ENCODE assay signal across 8 cellular contexts in genomic region chr11:44608654-44609027, GRCh38. TPM values are rescaled to one million over a fixed set of nuclear protein-coding genes. Genes with fewer than 3 reads are reported as not detected.
DNase-seq lines count a peak whose midpoint lies in the region; ATAC-seq and TF ChIP-seq lines count a peak whose summit lies in the region.
"Had no signal": no experiment of that assay in that cellular context is flagged by ENCODE, and none has a peak within 500 bp of the region (broad histone marks: within the 10 kb centered on the region; RNA-seq: fewer than 3 reads in every experiment).

No MANE protein-coding gene starts in this region.

- no peak overlapping the region for H2AK9ac ChIP-seq in IMR-90 (replicated peaks; ENCODE audit: low read depth, low read length, poor library complexity)

- no peaks in the 10 kb centered on the region for H3K27me3 Mint-ChIP-seq in activated CD8-positive, alpha-beta T cell treated with anti-CD3 and anti-CD28 coated beads, Interleukin-2, amount 10 ng/mL, durations not matched to agents 7 days and 5 days (ENCODE audit: low read depth)
- H3K27me3 Mint-ChIP-seq in nephron progenitor cell (ENCODE audit: low read depth, poor library complexity), result peaks cover 8% of the 10 kb centered on the region
- H3K27me3 Mint-ChIP-seq in Caco-2 (ENCODE audit: insufficient read depth, unreplicated experiment), result no peaks in the 10 kb centered on the region

- BruUV-seq in IMR-90 (replicated peaks; lab: Mats Ljungman, UMichigan) (no TSS peak), Caco-2 (replicated peaks; lab: Mats Ljungman, UMichigan) (no TSS peak)

- ATAC-seq in GM18502 (IDR thresholded peaks at IDR 0.05; ENCODE audit: poor library complexity, unreplicated experiment) (peak; percentile 9), IMR-90 (ENCODE audit: low read depth) (no peak)
- ATAC-seq in activated CD8-positive, alpha-beta T cell treated with anti-CD3 and anti-CD28 coated beads, Interleukin-2, amount 10 ng/mL, durations not matched to agents 7 days and 5 days, result no peak

- peak overlapping the region; percentile 86 for H3K27ac Mint-ChIP-seq in activated CD8-positive, alpha-beta T cell treated with anti-CD3 and anti-CD28 coated beads, Interleukin-2, amount 10 ng/mL, durations not matched to agents 7 days and 5 days
- H3K27ac Mint-ChIP-seq in nephron progenitor cell (peak overlapping the region; percentile 43), Caco-2 (ENCODE audit: unreplicated experiment) (no peak overlapping the region)

- H3K18ac ChIP-seq in IMR-90 (ENCODE audit: low read depth, low read length), result peak overlapping the region; percentile 70; the same call in 1 of the 2 replicates

- H2BK20ac ChIP-seq in IMR-90 (ENCODE audit: low read depth, low read length), result peak overlapping the region; percentile 35

- 0 out of 3 replicates have a peak overlapping the region, but pooled peaks have one; percentile 76 for H2BK15ac ChIP-seq in IMR-90 (ENCODE audit: low read depth, low read length)

- 27% methylated on average over 3 of the region's 9 CpGs; no CpG with 5 or more reads in 1 of the 2 experiments for WGBS in IMR-90 (ENCODE audit: extremely low coverage in 2 of 2, insufficient read length in 1 of 2), 2 experiments

- dilution Hi-C loops in IMR-90 (cut with HindIII; ENCODE audit: low sequenced_read_pairs, unreplicated experiment), result no loop called here

- peaks cover 14% of the 10 kb centered on the region for H3K36me3 ChIP-seq in IMR-90 (ENCODE audit: control insufficient read depth, insufficient read depth, low read length)
- H3K36me3 ChIP-seq in Caco-2 (ENCODE audit: control insufficient read depth, insufficient read depth, low read length), result no peaks in the 10 kb centered on the region

- TF ChIP-seq CTCF in IMR-90 (conservative IDR thresholded peaks at IDR 0.05; ENCODE audit: low read depth, low read length) (no peak), nephron progenitor cell (IDR thresholded peaks at IDR 0.05) (no peak), Caco-2 (IDR thresholded peaks at IDR 0.05; ENCODE audit: insufficient read depth in 1 of 2, low read depth in 1 of 2, low read length in 1 of 2, severe bottlenecking in 1 of 2, unreplicated experiment in 1 of 2) (no peak)

- no peak overlapping the region for H3K56ac ChIP-seq in IMR-90 (ENCODE audit: extremely low read depth, insufficient read depth, low read length)

- H3K36me3 Mint-ChIP-seq in activated CD8-positive, alpha-beta T cell treated with anti-CD3 and anti-CD28 coated beads, Interleukin-2, amount 10 ng/mL, durations not matched to agents 7 days and 5 days (ENCODE audit: low read depth), result peaks cover 54% of the 10 kb centered on the region
- no peaks in the 10 kb centered on the region for H3K36me3 Mint-ChIP-seq in nephron progenitor cell (ENCODE audit: low read depth)
- no peaks in the 10 kb centered on the region for H3K36me3 Mint-ChIP-seq in Caco-2 (ENCODE audit: insufficient read depth, unreplicated experiment)

- DNase-seq in IMR-90 (no peak), nephron progenitor cell (no peak), Caco-2 (no peak), cerebellum (ENCODE audit: low spot score) (no peak), NCI-H2107 treated with DMSO at 0.1 percent for 48 hours (lab: John Stamatoyannopoulos, UW; ENCODE audit: unreplicated experiment) (no peak)
- DNase-seq in activated CD8-positive, alpha-beta T cell treated with anti-CD3 and anti-CD28 coated beads, Interleukin-2, amount 10 ng/mL, durations not matched to agents 7 days and 5 days, result no peak
- DNase-seq: NCI-H526 had no signal

- H3K9me1 ChIP-seq in IMR-90 (ENCODE audit: insufficient read depth, low read length), result peaks cover 20% of the 10 kb centered on the region; the same call in 1 of the 2 replicates

- H3K4me3 Mint-ChIP-seq in activated CD8-positive, alpha-beta T cell treated with anti-CD3 and anti-CD28 coated beads, Interleukin-2, amount 10 ng/mL, durations not matched to agents 7 days and 5 days, result peak overlapping the region; percentile 23
- H3K4me3 Mint-ChIP-seq in nephron progenitor cell, result no peak overlapping the region
- H3K4me3 Mint-ChIP-seq in Caco-2 (ENCODE audit: unreplicated experiment), result no peak overlapping the region

- no peak for TF ChIP-seq RAD21 in IMR-90 (IDR thresholded peaks at IDR 0.05; ENCODE audit: low read length)

- no peak overlapping the region for H2BK5ac ChIP-seq in IMR-90 (ENCODE audit: low read depth, low read length, poor library complexity, severe bottlenecking)

- H3K4me3 ChIP-seq in IMR-90 (ENCODE audit: insufficient read depth, low read depth, low read length), result no peak overlapping the region
- no peak overlapping the region for H3K4me3 ChIP-seq in Caco-2 (ENCODE audit: low read depth, low read length)

- no peak overlapping the region for H3K9ac ChIP-seq in IMR-90 (ENCODE audit: low read depth, low read length)

- H3K14ac ChIP-seq in IMR-90 (replicated peaks; ENCODE audit: low read depth, low read length), result 0 out of 2 replicates have a peak overlapping the region, but pooled peaks have one; percentile 12

- TF ChIP-seq POLR2A in IMR-90 (IDR thresholded peaks at IDR 0.05; ENCODE audit: low read depth, low read length), result no peak

- peaks cover 68% of the 10 kb centered on the region for H3K4me1 Mint-ChIP-seq in activated CD8-positive, alpha-beta T cell treated with anti-CD3 and anti-CD28 coated beads, Interleukin-2, amount 10 ng/mL, durations not matched to agents 7 days and 5 days (ENCODE audit: low read depth)
- peaks cover 36% of the 10 kb centered on the region for H3K4me1 Mint-ChIP-seq in nephron progenitor cell
- peaks cover 9% of the 10 kb centered on the region for H3K4me1 Mint-ChIP-seq in Caco-2 (ENCODE audit: low read depth, unreplicated experiment)

- peak overlapping the region; percentile 71 for H3K4ac ChIP-seq in IMR-90 (ENCODE audit: low read depth, low read length)

- H3K27me3 ChIP-seq in IMR-90 (ENCODE audit: control insufficient read depth, insufficient read depth, low read length) (no peaks in the 10 kb centered on the region), Caco-2 (replicated peaks; ENCODE audit: control insufficient read depth, insufficient read depth, low read length) (no peaks in the 10 kb centered on the region)

- no peaks in the 10 kb centered on the region for H3K9me3 Mint-ChIP-seq in activated CD8-positive, alpha-beta T cell treated with anti-CD3 and anti-CD28 coated beads, Interleukin-2, amount 10 ng/mL, durations not matched to agents 7 days and 5 days (ENCODE audit: insufficient read depth)
- no peaks in the 10 kb centered on the region for H3K9me3 Mint-ChIP-seq in nephron progenitor cell
- no peaks in the 10 kb centered on the region for H3K9me3 Mint-ChIP-seq in Caco-2 (ENCODE audit: unreplicated experiment)

- H4K91ac ChIP-seq in IMR-90 (ENCODE audit: insufficient read depth, low read depth, low read length), result peak overlapping the region; percentile 87; the same call in 1 of the 2 replicates

- in situ Hi-C loops in IMR-90 (cut with MboI; ENCODE audit: low sequenced_read_pairs), result loop anchor here (5.0 kb wide), 1 partner anchor 46 kb away; no protein-coding TSS in a partner anchor

- H4K5ac ChIP-seq in IMR-90 (ENCODE audit: low read depth, low read length), result peak overlapping the region; percentile 33; the same call in 1 of the 2 replicates

- H3K4me1 ChIP-seq in IMR-90 (ENCODE audit: control insufficient read depth, insufficient read depth, low read length) (peaks cover 27% of the 10 kb centered on the region), Caco-2 (no peaks in the 10 kb centered on the region)

- peak overlapping the region; percentile 91 for H2AK5ac ChIP-seq in IMR-90 (ENCODE audit: low read depth, low read length)

- H2AFZ ChIP-seq in IMR-90 (replicated peaks; ENCODE audit: low read length, poor library complexity), result no peak overlapping the region

- intact Hi-C loops in IMR-90 (cut with micrococcal nuclease) (loop anchor here (2.0 kb wide), 1 partner anchor 44 kb away; the partner anchor contains the start of gene CD82), Caco-2 (cut with micrococcal nuclease; ENCODE audit: unreplicated experiment) (no loop called here)

- no peaks in the 10 kb centered on the region for H3K9me3 ChIP-seq in IMR-90 (ENCODE audit: control insufficient read depth, insufficient read depth, low read length)
- H3K9me3 ChIP-seq in Caco-2, result no peaks in the 10 kb centered on the region

- H4K8ac ChIP-seq in IMR-90 (ENCODE audit: low read depth in 2 of 2, low read length in 2 of 2), result peak overlapping the region in 1 of 2 experiments; percentile 10; a peak in 1 of 4 replicates

- H4K20me1 ChIP-seq in IMR-90 (ENCODE audit: insufficient read depth, low read length), result peaks cover 6% of the 10 kb centered on the region; the same call in 1 of the 2 replicates

- CTCF ChIA-PET in IMR-90 (lab: Yijun Ruan, JAX), result no interaction called here
- CTCF ChIA-PET in activated CD8-positive, alpha-beta T cell treated with anti-CD3 and anti-CD28 coated beads, Interleukin-2, amount 10 ng/mL, durations not matched to agents 7 days and 5 days (lab: Charles Lee), result interaction anchor here (3.7 to 10.6 kb wide), 3 partner anchors 35 to 50 kb away, joined by 18 to 334 read pairs (median 25); no protein-coding TSS in a partner anchor
- CTCF ChIA-PET in Caco-2 (lab: Charles Lee), result no interaction called here

- H2BK120ac ChIP-seq in IMR-90 (ENCODE audit: low read depth, low read length), result peak overlapping the region; percentile 77

- POLR2A ChIA-PET in IMR-90 (lab: Charles Lee; ENCODE audit: unreplicated experiment) (no interaction called here), Caco-2 (lab: Charles Lee) (no interaction called here)
- POLR2A ChIA-PET in activated CD8-positive, alpha-beta T cell treated with anti-CD3 and anti-CD28 coated beads, Interleukin-2, amount 10 ng/mL, durations not matched to agents 7 days and 5 days (lab: Charles Lee), result no interaction called here

- H3K4me2 ChIP-seq in IMR-90 (ENCODE audit: low read depth, low read length), result no peak overlapping the region

- H3K27ac ChIP-seq in IMR-90 (ENCODE audit: insufficient read depth, low read length), result no peak overlapping the region

- H3K23ac ChIP-seq in IMR-90 (ENCODE audit: low read depth, low read length), result no peak overlapping the region

- peaks cover 0 to 4% of the 10 kb centered on the region in 2 experiments; a peak in 1 of 4 replicates for H3K79me1 ChIP-seq in IMR-90 (ENCODE audit: low read depth in 1 of 2, low read length in 2 of 2)

TF ChIP-seq in IMR-90, 13 proteins besides CTCF, POLR2A, EP300 and RAD21 (continues in another document):
- TF ChIP-seq FOS (IDR thresholded peaks at IDR 0.05; ENCODE audit: low read depth, low read length), result no peak
- no peak for TF ChIP-seq CHD1 (IDR thresholded peaks at IDR 0.05; ENCODE audit: low read depth, low read length)
- TF ChIP-seq RCOR1 (IDR thresholded peaks at IDR 0.05; ENCODE audit: insufficient replicate concordance, low read length), result no peak

RNA-seq across cellular contexts. Expression of gene CD82, which starts 43.2 kb away (rescaled TPM):
- total RNA-seq in IMR-90 (2012; rRNA removed) (18.9 and 32.8 TPM in 2 replicates), Caco-2 (2022) (3.7 and 4.3 TPM in 2 replicates), cerebellum (6.4 TPM)
- 46.1 and 49.4 TPM in 2 replicates for polyA plus RNA-seq in IMR-90 (2012; rRNA removed)
- polyA plus RNA-seq in IMR-90 (2012; cell fraction: cytosol; rRNA removed), result 45.9 and 112 TPM in 2 replicates
- polyA plus RNA-seq in IMR-90 (2012; cell fraction: nucleus; rRNA removed; ENCODE audit: low replicate concordance), result 14.7 and 27.3 TPM in 2 replicates
- 10 to 100 TPM; 68.2 to 72.9 TPM for total RNA-seq in activated CD8-positive, alpha-beta T cell treated with anti-CD3 and anti-CD28 coated beads, Interleukin-2, amount 10 ng/mL, durations not matched to agents 7 days and 5 days
